In the genomic region with DNA sequence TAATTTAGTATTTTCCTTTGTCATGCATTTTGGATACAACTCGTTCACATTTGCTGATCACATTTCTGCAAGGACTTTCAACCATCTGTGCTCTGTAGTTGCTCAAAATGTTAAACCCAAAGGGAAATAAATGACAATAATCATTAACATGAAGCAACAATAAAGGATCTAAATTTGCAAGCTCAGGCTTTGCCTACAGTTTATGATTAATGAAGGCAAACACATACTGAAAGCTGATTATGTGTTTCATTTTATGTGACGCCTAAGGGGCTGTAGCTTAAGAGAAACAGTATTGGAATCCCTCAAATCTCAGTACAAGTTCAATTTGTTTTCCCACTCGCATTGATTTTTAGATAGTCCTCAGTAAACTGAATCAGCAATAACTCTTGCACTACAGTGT, we compare ENCODE assay signal across 21 cellular contexts.
DNase-seq lines count a peak whose midpoint lies in the region; ATAC-seq, FAIRE-seq and TF ChIP-seq lines count a peak whose summit lies in the region.
"Had no signal": no experiment of that assay in that cellular context is flagged by ENCODE, and none has a peak within 500 bp of the region (broad histone marks: within the 10 kb centered on the region; RNA-seq: fewer than 3 reads in every experiment).

No MANE protein-coding gene starts in this region.

- H3K79me2 ChIP-seq in mammary epithelial cell (ENCODE audit: insufficient read depth, low read length): no peaks in the 10 kb centered on the region

- 29% methylated on average over 3 of the region's 3 CpGs for WGBS in mammary epithelial cell (ENCODE audit: low coverage, missing lambda C conversion rate)
- 32 to 58% (median 41%) methylated on average over 3 of the region's 3 CpGs for WGBS in small intestine, 3 donors
- WGBS in ovary, 3 donors: 79 to 85% (median 80%) methylated on average over 3 of the region's 3 CpGs

- H3K4me1 ChIP-seq in mammary epithelial cell (ENCODE audit: insufficient read depth, low read length) (peaks cover 9% of the 10 kb centered on the region), breast epithelium (no peaks in the 10 kb centered on the region), small intestine (ENCODE audit: control insufficient read depth in 2 of 2, insufficient read depth in 1 of 2, low read depth in 1 of 2, low read length in 1 of 2) (no peaks in the 10 kb centered on the region), ovary (ENCODE audit: insufficient read depth) (no peaks in the 10 kb centered on the region)
- H3K4me1 ChIP-seq: SJCRH30 had no signal

- H3K27me3 ChIP-seq in mammary epithelial cell (ENCODE audit: insufficient read depth, low read length) (no peaks in the 10 kb centered on the region), breast epithelium (no peaks in the 10 kb centered on the region), small intestine (ENCODE audit: control insufficient read depth in 2 of 2, insufficient read depth in 2 of 2, low read length in 2 of 2) (no peaks in the 10 kb centered on the region), ovary (peaks cover 6% of the 10 kb centered on the region)
- H3K27me3 ChIP-seq: SJCRH30 had no signal

- BruUV-seq in mammary epithelial cell (replicated peaks; lab: Mats Ljungman, UMichigan): no TSS peak

- H3K9ac ChIP-seq in mammary epithelial cell (ENCODE audit: insufficient read depth, low read length): no peak overlapping the region

- TF ChIP-seq EP300 in ovary (IDR thresholded peaks at IDR 0.05): no peak

- H3K4me3 ChIP-seq in mammary epithelial cell (replicated peaks in 1 of 3; ENCODE audit: insufficient read depth in 1 of 3, low read depth in 2 of 3, low read length in 3 of 3): no peak overlapping the region
- no peak overlapping the region for H3K4me3 ChIP-seq in breast epithelium
- no peak overlapping the region for H3K4me3 ChIP-seq in small intestine (ENCODE audit: low read depth in 1 of 2, low read length in 2 of 2)
- no peak overlapping the region for H3K4me3 ChIP-seq in ovary
- H3K4me3 ChIP-seq: HAP-1, SJCRH30 had no signal

- in situ Hi-C loops in mammary epithelial cell (cut with MboI; ENCODE audit: low sequenced_read_pairs in 2 of 2): no loop called here

- H2AFZ ChIP-seq in mammary epithelial cell (ENCODE audit: low read depth, low read length): peak overlapping the region; percentile 22

- H4K20me1 ChIP-seq in mammary epithelial cell (ENCODE audit: insufficient read depth, low read length): no peaks in the 10 kb centered on the region

- DNase-seq in mammary epithelial cell (no peak), breast epithelium (ENCODE audit: low spot score in 2 of 2) (no peak), small intestine (peak; percentile 20), ovary (no peak)
- DNase-seq in stimulated activated CD4-positive, alpha-beta T cell treated with anti-CD3 and anti-CD28 coated beads, Interleukin-15, amount 100 ng/mL, for 24 hours: no peak
- no peak for DNase-seq in activated naive CD4-positive, alpha-beta T cell treated with Interleukin-2 at 50 U/mL for 16 hours
- DNase-seq: C1 segment of cervical spinal cord; DMS 273 treated with DMSO at 0.1 percent for 48 hours; MV-4-11; NCI-H1417 treated with DMSO at 0.1 percent for 48 hours; NCI-H2081; NCI-H524 treated with DMSO at 0.1 percent for 48 hours; NK-92 treated with Interleukin-12 subunit alpha and Interleukin-12 subunit beta, amount 100 ng/mL, for 24 hours; SJCRH30; SW 1271 had no signal

- ATAC-seq in HG02943 (IDR thresholded peaks at IDR 0.05; ENCODE audit: low read depth, unreplicated experiment) (peak; percentile 74), HG03378 (IDR thresholded peaks at IDR 0.05; ENCODE audit: unreplicated experiment) (peak; percentile 52)

- no peak for FAIRE-seq in small intestine (lab: Jason Lieb, UNC)

- TF ChIP-seq CTCF in mammary epithelial cell (conservative IDR thresholded peaks at IDR 0.05 in 1 of 2, IDR thresholded peaks at IDR 0.05 in 1 of 2; ENCODE audit: extremely low read depth in 1 of 2, insufficient read depth in 1 of 2, low read depth in 1 of 2, low read length in 2 of 2) (no peak), breast epithelium (IDR thresholded peaks at IDR 0.05) (no peak), ovary (IDR thresholded peaks at IDR 0.05) (no peak)

- H3K27ac ChIP-seq in mammary epithelial cell (ENCODE audit: insufficient read depth, low read depth, low read length) (no peak overlapping the region), breast epithelium (no peak overlapping the region), small intestine (ENCODE audit: low read depth in 1 of 2, low read length in 1 of 2) (no peak overlapping the region), ovary (no peak overlapping the region)
- H3K27ac ChIP-seq: 22Rv1, HL-60, RWPE1, SJCRH30 had no signal

- no peak overlapping the region for H3K4me2 ChIP-seq in mammary epithelial cell (ENCODE audit: insufficient read depth, low read depth, low read length)

- H3K36me3 ChIP-seq in mammary epithelial cell (ENCODE audit: insufficient read depth, low read length): no peaks in the 10 kb centered on the region
- no peaks in the 10 kb centered on the region for H3K36me3 ChIP-seq in breast epithelium
- H3K36me3 ChIP-seq in small intestine (ENCODE audit: control insufficient read depth in 2 of 2, insufficient read depth in 2 of 2, low read length in 2 of 2): no peaks in the 10 kb centered on the region
- no peaks in the 10 kb centered on the region for H3K36me3 ChIP-seq in ovary
- H3K36me3 ChIP-seq: HAP-1, SJCRH30 had no signal

- TF ChIP-seq POLR2A in breast epithelium (IDR thresholded peaks at IDR 0.05) (no peak), ovary (IDR thresholded peaks at IDR 0.05) (no peak)

- intact Hi-C loops in mammary epithelial cell (cut with micrococcal nuclease): no loop called here
- intact Hi-C loops in breast epithelium (cut with DNase I; ENCODE audit: low total_unique reads): no loop called here
- intact Hi-C loops in ovary (cut with DNase I): no loop called here

- dilution Hi-C loops in mammary epithelial cell (cut with HindIII; ENCODE audit: low sequenced_read_pairs): no loop called here

- CTCF ChIA-PET in mammary epithelial cell (lab: Charles Lee; ENCODE audit: low non-redundant PET): no interaction called here

- H3K9me3 ChIP-seq in mammary epithelial cell (replicated peaks; ENCODE audit: insufficient read depth, low read length) (no peaks in the 10 kb centered on the region), breast epithelium (peaks cover 0 to 3% of the 10 kb centered on the region in 2 donors), small intestine (ENCODE audit: control insufficient read depth, low read depth) (no peaks in the 10 kb centered on the region), ovary (no peaks in the 10 kb centered on the region)
- H3K9me3 ChIP-seq: HAP-1, SJCRH30 had no signal
